ENCODE assay signal across 1 cellular context in genomic region chr22:46588279-46589140, GRCh38.
TF ChIP-seq lines count a peak whose summit lies in the region.

No MANE protein-coding gene starts in this region.

TF ChIP-seq in GM12878, 131 proteins besides CTCF, POLR2A, EP300 and RAD21 (continued from another document):
- peak; percentile 85; the same call in 1 of the 2 replicates for TF ChIP-seq CHD1 (IDR thresholded peaks at IDR 0.05; ENCODE audit: low read depth, low read length)
- TF ChIP-seq MTA3 (IDR thresholded peaks at IDR 0.05; ENCODE audit: borderline replicate concordance, low read length), result no peak
- no peak for TF ChIP-seq CUX1 (IDR thresholded peaks at IDR 0.05; ENCODE audit: insufficient replicate concordance, low read depth, low read length)
- TF ChIP-seq PAX5 (IDR thresholded peaks at IDR 0.05; ENCODE audit: borderline replicate concordance, low read depth, low read length), result no peak
- no peak for TF ChIP-seq MYB (IDR thresholded peaks at IDR 0.05; ENCODE audit: borderline replicate concordance, low read depth, low read length)
- no peak for TF ChIP-seq IKZF2 (IDR thresholded peaks at IDR 0.05)
- TF ChIP-seq DPF2 (IDR thresholded peaks at IDR 0.05), result 0 out of 2 replicates have a peak, but pooled peaks have one; percentile 4
- no peak for TF ChIP-seq CREB1 (IDR thresholded peaks at IDR 0.05; ENCODE audit: low read depth)
- TF ChIP-seq BCLAF1 (IDR thresholded peaks at IDR 0.05), result peak; percentile 80
- no peak; the same call in 1 of the 2 replicates for TF ChIP-seq SMARCA5 (IDR thresholded peaks at IDR 0.05)
- TF ChIP-seq ATF7 (IDR thresholded peaks at IDR 0.05; ENCODE audit: low read depth), result peak; percentile 87
TF ChIP-seq in GM12878: peak in this region for 7.
